In the genomic region with DNA sequence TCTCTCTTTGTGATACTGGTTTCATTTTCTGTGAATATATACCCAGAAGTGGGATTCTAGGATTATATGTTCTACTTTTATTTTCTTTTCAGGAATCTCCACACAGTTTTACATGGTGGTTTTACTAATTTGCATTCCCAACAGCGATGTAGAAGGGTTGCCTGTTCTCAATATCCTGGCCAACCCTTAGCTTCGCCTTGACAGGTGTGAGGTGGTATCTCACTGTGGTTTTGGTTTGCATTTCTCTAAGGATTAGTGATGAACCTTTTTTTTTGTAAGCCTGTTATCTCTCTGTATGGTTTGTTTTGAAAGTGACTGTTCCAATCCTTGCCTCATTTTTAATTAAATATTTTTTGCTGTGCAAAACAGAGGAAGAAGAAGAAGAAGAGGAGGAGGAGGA, we compare ENCODE assay signal across 5 cellular contexts.
"Had no signal": no experiment of that assay in that cellular context is flagged by ENCODE, and none has a peak within 500 bp of the region (broad histone marks: within the 10 kb centered on the region; RNA-seq: fewer than 3 reads in every experiment).

No MANE protein-coding gene starts in this region.

- DNase-seq: H9, HCEC 1CT, IMR-90 had no signal

- H3K27ac Mint-ChIP-seq: GM23338, H9 had no signal

- H3K4me1 Mint-ChIP-seq: GM23338, H9 had no signal

- H3K4me3 ChIP-seq: GM23338, K562 had no signal

- H2AFZ ChIP-seq: GM23338 had no signal

- H3K4me2 ChIP-seq: GM23338 had no signal

- H3K4me3 Mint-ChIP-seq: GM23338, H9 had no signal
